In the genomic region with DNA sequence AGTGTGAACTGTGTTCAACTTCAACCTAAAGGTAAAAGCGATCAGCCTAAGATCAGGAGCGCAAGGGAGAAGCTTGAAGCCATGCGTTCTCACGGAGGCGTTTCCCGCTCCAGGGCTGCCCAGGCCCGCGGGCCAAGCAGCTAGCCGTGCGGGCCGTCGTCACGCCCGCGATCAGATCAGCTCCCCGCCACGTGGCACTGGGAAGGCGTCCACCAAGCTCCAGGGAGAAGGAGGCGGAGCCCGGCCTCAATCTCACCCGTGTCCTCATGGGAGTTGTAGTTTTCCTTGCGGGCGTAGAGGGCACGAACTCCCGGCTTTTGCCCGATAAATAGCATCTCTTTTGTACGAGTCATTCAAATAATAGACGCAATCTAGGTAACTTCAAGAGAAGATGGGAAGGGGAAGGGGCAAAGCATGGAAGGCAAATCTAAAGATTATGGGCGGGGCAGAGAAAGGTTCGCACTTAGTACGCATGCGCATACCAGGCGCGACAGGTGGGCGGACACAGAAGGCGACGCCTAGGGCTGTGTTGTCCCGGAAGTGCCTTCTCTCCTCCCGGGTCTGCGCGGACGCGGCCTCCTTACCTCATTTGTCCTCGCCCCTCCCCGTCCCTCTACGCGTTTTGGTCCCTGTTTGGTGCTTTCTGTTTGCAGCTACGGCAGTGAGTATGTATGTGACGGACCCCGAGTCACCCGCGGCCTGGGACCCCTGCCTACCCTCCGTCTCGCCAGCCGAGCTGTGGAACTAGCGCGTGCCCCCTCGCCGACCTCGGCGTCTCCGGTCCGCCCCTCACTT, we compare ENCODE assay signal across 1 cellular context.
A peak's percentile ranks its signal among the peaks of the same experiment; 100 is the strongest.
TF ChIP-seq lines count a peak whose summit lies in the region.

No MANE protein-coding gene starts in this region.

TF ChIP-seq in HEK293, 187 proteins besides CTCF, POLR2A, EP300 and RAD21 (continued from another document and continues in another):
- TF ChIP-seq, protein P1, sequence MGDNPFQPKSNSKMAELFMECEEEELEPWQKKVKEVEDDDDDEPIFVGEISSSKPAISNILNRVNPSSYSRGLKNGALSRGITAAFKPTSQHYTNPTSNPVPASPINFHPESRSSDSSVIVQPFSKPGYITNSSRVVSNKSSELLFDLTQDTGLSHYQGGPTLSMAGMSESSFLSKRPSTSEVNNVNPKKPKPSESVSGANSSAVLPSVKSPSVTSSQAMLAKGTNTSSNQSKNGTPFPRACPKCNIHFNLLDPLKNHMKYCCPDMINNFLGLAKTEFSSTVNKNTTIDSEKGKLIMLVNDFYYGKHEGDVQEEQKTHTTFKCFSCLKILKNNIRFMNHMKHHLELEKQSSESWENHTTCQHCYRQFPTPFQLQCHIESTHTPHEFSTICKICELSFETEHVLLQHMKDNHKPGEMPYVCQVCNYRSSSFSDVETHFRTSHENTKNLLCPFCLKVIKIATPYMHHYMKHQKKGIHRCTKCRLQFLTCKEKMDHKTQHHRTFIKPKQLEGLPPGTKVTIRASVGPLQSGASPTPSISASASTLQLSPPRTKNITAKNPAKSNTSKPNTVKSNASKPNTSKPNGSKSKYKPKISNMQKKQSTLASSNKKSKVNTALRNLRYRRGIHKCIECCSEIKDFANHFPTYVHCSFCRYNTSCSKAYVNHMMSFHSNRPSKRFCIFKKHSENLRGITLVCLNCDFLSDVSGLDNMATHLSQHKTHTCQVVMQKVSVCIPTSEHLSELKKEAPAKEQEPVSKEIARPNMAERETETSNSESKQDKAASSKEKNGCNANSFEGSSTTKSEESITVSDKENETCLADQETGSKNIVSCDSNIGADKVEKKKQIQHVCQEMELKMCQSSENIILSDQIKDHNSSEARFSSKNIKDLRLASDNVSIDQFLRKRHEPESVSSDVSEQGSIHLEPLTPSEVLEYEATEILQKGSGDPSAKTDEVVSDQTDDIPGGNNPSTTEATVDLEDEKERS (tag by site-specific recombination; IDR thresholded peaks at IDR 0.05): no peak
- TF ChIP-seq ZNF221 (tag by site-specific recombination; IDR thresholded peaks at IDR 0.05; ENCODE audit: borderline replicate concordance) (no peak), ZNF645 (tag by site-specific recombination; IDR thresholded peaks at IDR 0.05) (no peak), ZNF133 (tag by site-specific recombination; IDR thresholded peaks at IDR 0.05) (peak; percentile 44; the same call in 1 of the 2 replicates), ZNF366 (tag by site-specific recombination; conservative IDR thresholded peaks at IDR 0.05) (peak; percentile 83), ZNF266 (tag by site-specific recombination; IDR thresholded peaks at IDR 0.05; ENCODE audit: low read depth) (no peak), ZNF473 (tag by site-specific recombination; IDR thresholded peaks at IDR 0.05) (no peak), ZNF555 (tag by site-specific recombination; conservative IDR thresholded peaks at IDR 0.05) (no peak), ZNF292 (tag by site-specific recombination; IDR thresholded peaks at IDR 0.05; ENCODE audit: borderline replicate concordance, low read depth) (no peak), ZNF747 (tag by site-specific recombination; IDR thresholded peaks at IDR 0.05) (no peak), KLF8 (tag by site-specific recombination; IDR thresholded peaks at IDR 0.05) (peak; percentile 69), ZNF529 (tag by site-specific recombination; IDR thresholded peaks at IDR 0.05; ENCODE audit: insufficient replicate concordance) (no peak), ZNF549 (tag by site-specific recombination; IDR thresholded peaks at IDR 0.05) (no peak), ZNF211 (tag by site-specific recombination; IDR thresholded peaks at IDR 0.05; ENCODE audit: low read depth) (no peak), ZNF701 (tag by site-specific recombination; IDR thresholded peaks at IDR 0.05) (no peak), ZNF132 (tag by site-specific recombination; IDR thresholded peaks at IDR 0.05; ENCODE audit: borderline replicate concordance) (no peak), ZNF776 (tag by site-specific recombination; IDR thresholded peaks at IDR 0.05; ENCODE audit: borderline replicate concordance) (no peak), ZNF792 (tag by site-specific recombination; IDR thresholded peaks at IDR 0.05) (no peak), ZSCAN30 (tag by site-specific recombination; IDR thresholded peaks at IDR 0.05) (no peak), SALL2 (tag by site-specific recombination; IDR thresholded peaks at IDR 0.05; ENCODE audit: borderline replicate concordance) (no peak), ZBTB8A (tag by site-specific recombination; IDR thresholded peaks at IDR 0.05) (peak; percentile 78), EGR2 (tag by site-specific recombination; IDR thresholded peaks at IDR 0.05; ENCODE audit: low read depth) (no peak), GLIS1 (tag by site-specific recombination; IDR thresholded peaks at IDR 0.05) (no peak), SP2 (tag by site-specific recombination; IDR thresholded peaks at IDR 0.05) (peak; percentile 79), GLI2 (tag by site-specific recombination; IDR thresholded peaks at IDR 0.05; ENCODE audit: borderline replicate concordance, low read depth) (no peak), ZNF10 (tag by site-specific recombination; IDR thresholded peaks at IDR 0.05) (no peak), ZIC2 (tag by site-specific recombination; IDR thresholded peaks at IDR 0.05) (no peak), ZNF76 (tag by site-specific recombination; IDR thresholded peaks at IDR 0.05; ENCODE audit: borderline replicate concordance, low read depth) (peak; percentile 87), ZNF302 (tag by site-specific recombination; IDR thresholded peaks at IDR 0.05; ENCODE audit: low read depth) (no peak), KLF10 (tag by site-specific recombination; IDR thresholded peaks at IDR 0.05) (peak; percentile 15; the same call in 1 of the 2 replicates), ZNF692 (tag by site-specific recombination; IDR thresholded peaks at IDR 0.05) (peak; percentile 93), ZNF350 (tag by site-specific recombination; IDR thresholded peaks at IDR 0.05) (no peak), ZNF37A (tag by site-specific recombination; IDR thresholded peaks at IDR 0.05) (no peak), ZNF501 (tag by site-specific recombination; IDR thresholded peaks at IDR 0.05) (peak; percentile 61), FEZF1 (tag by site-specific recombination; IDR thresholded peaks at IDR 0.05) (no peak), OSR2 (tag by site-specific recombination; IDR thresholded peaks at IDR 0.05) (no peak), MEIS1 (CRISPR knock-in tag; IDR thresholded peaks at IDR 0.05; ENCODE audit: borderline replicate concordance) (no peak), ZNF274 (IDR thresholded peaks at IDR 0.05; ENCODE audit: low read length) (no peak), ZNF274 (tag by site-specific recombination; IDR thresholded peaks at IDR 0.05; ENCODE audit: borderline replicate concordance) (no peak), ZNF544 (tag by site-specific recombination; IDR thresholded peaks at IDR 0.05) (no peak), ZNF837 (tag by site-specific recombination; IDR thresholded peaks at IDR 0.05) (no peak), ZNF624 (tag by site-specific recombination; IDR thresholded peaks at IDR 0.05) (no peak), BCL11A (tag by site-specific recombination; IDR thresholded peaks at IDR 0.05; ENCODE audit: low read depth) (no peak), SCRT1 (tag by site-specific recombination; IDR thresholded peaks at IDR 0.05; ENCODE audit: borderline replicate concordance) (peak; percentile 89), ZNF354C (tag by site-specific recombination; IDR thresholded peaks at IDR 0.05; ENCODE audit: borderline replicate concordance, low read depth) (no peak), ZBTB1 (tag by site-specific recombination; IDR thresholded peaks at IDR 0.05) (no peak)
- TF ChIP-seq, protein P2, sequence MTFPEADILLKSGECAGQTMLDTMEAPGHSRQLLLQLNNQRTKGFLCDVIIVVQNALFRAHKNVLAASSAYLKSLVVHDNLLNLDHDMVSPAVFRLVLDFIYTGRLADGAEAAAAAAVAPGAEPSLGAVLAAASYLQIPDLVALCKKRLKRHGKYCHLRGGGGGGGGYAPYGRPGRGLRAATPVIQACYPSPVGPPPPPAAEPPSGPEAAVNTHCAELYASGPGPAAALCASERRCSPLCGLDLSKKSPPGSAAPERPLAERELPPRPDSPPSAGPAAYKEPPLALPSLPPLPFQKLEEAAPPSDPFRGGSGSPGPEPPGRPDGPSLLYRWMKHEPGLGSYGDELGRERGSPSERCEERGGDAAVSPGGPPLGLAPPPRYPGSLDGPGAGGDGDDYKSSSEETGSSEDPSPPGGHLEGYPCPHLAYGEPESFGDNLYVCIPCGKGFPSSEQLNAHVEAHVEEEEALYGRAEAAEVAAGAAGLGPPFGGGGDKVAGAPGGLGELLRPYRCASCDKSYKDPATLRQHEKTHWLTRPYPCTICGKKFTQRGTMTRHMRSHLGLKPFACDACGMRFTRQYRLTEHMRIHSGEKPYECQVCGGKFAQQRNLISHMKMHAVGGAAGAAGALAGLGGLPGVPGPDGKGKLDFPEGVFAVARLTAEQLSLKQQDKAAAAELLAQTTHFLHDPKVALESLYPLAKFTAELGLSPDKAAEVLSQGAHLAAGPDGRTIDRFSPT (tag by site-specific recombination; IDR thresholded peaks at IDR 0.05): no peak
- TF ChIP-seq, protein P3, sequence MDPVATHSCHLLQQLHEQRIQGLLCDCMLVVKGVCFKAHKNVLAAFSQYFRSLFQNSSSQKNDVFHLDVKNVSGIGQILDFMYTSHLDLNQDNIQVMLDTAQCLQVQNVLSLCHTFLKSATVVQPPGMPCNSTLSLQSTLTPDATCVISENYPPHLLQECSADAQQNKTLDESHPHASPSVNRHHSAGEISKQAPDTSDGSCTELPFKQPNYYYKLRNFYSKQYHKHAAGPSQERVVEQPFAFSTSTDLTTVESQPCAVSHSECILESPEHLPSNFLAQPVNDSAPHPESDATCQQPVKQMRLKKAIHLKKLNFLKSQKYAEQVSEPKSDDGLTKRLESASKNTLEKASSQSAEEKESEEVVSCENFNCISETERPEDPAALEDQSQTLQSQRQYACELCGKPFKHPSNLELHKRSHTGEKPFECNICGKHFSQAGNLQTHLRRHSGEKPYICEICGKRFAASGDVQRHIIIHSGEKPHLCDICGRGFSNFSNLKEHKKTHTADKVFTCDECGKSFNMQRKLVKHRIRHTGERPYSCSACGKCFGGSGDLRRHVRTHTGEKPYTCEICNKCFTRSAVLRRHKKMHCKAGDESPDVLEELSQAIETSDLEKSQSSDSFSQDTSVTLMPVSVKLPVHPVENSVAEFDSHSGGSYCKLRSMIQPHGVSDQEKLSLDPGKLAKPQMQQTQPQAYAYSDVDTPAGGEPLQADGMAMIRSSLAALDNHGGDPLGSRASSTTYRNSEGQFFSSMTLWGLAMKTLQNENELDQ (tag by site-specific recombination; IDR thresholded peaks at IDR 0.05; ENCODE audit: low read depth): no peak
- TF ChIP-seq, protein P4, sequence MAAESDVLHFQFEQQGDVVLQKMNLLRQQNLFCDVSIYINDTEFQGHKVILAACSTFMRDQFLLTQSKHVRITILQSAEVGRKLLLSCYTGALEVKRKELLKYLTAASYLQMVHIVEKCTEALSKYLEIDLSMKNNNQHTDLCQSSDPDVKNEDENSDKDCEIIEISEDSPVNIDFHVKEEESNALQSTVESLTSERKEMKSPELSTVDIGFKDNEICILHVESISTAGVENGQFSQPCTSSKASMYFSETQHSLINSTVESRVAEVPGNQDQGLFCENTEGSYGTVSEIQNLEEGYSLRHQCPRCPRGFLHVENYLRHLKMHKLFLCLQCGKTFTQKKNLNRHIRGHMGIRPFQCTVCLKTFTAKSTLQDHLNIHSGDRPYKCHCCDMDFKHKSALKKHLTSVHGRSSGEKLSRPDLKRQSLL (tag by site-specific recombination; IDR thresholded peaks at IDR 0.05): no peak
